ENCODE assay signal across 21 cellular contexts in genomic region chr7:101087334-101088068, GRCh38. TPM values are rescaled to one million over a fixed set of nuclear protein-coding genes. Genes with fewer than 3 reads are reported as not detected.
DNase-seq lines count a peak whose midpoint lies in the region; ATAC-seq and TF ChIP-seq lines count a peak whose summit lies in the region.
"Had no signal": no experiment of that assay in that cellular context is flagged by ENCODE, and none has a peak within 500 bp of the region (broad histone marks: within the 10 kb centered on the region; RNA-seq: fewer than 3 reads in every experiment).

No MANE protein-coding gene starts in this region.

- TF ChIP-seq RAD21 in IMR-90 (IDR thresholded peaks at IDR 0.05; ENCODE audit: low read length): no peak

- no peak overlapping the region for H3K14ac ChIP-seq in IMR-90 (replicated peaks; ENCODE audit: low read depth, low read length)

- H3K4me1 Mint-ChIP-seq in CD4-positive, CD25-positive, alpha-beta regulatory T cell: peaks cover 0 to 50% (median 23%) of the 10 kb centered on the region in 4 donors
- H3K4me1 Mint-ChIP-seq in natural killer cell treated with Interleukin-12 subunit alpha and Interleukin-12 subunit beta and Interleukin-15 and Interleukin-18, amount 100 ng/mL, for 72 hours (ENCODE audit: low read depth in 2 of 2): peaks cover 24 to 35% of the 10 kb centered on the region in 2 donors

- 99% methylated on average over 26 of the region's 45 CpGs; no CpG with 5 or more reads in 1 of the 2 experiments for WGBS in IMR-90 (ENCODE audit: extremely low coverage in 2 of 2, insufficient read length in 1 of 2), 2 experiments
- 90% methylated on average over 19 of the region's 45 CpGs for WGBS in mammary epithelial cell (ENCODE audit: low coverage, missing lambda C conversion rate)

- H3K36me3 ChIP-seq in CD4-positive, CD25-positive, alpha-beta regulatory T cell (ENCODE audit: control insufficient read depth, insufficient read depth, low read length): peaks cover 25% of the 10 kb centered on the region
- H3K36me3 ChIP-seq in IMR-90 (ENCODE audit: control insufficient read depth, insufficient read depth, low read length): peaks cover 37% of the 10 kb centered on the region
- H3K36me3 ChIP-seq in mammary epithelial cell (ENCODE audit: insufficient read depth, low read length): no peaks in the 10 kb centered on the region
- peaks cover 0 to 45% of the 10 kb centered on the region in 2 donors for H3K36me3 ChIP-seq in left lung

- H4K8ac ChIP-seq in IMR-90 (ENCODE audit: low read depth in 2 of 2, low read length in 2 of 2): no peak overlapping the region

- no peak overlapping the region for H2BK120ac ChIP-seq in IMR-90 (ENCODE audit: low read depth, low read length)

- H3K4ac ChIP-seq in IMR-90 (ENCODE audit: low read depth, low read length): peak overlapping the region; percentile 54; the same call in 1 of the 2 replicates

- H2AK5ac ChIP-seq in IMR-90 (ENCODE audit: low read depth, low read length): no peak overlapping the region; the same call in 1 of the 2 replicates

- CTCF ChIA-PET in IMR-90 (lab: Yijun Ruan, JAX): interaction anchor here (0.6 kb wide), 1 partner anchor 394 kb away, joined by 3 read pairs; no protein-coding TSS in a partner anchor
- CTCF ChIA-PET in mammary epithelial cell (lab: Charles Lee; ENCODE audit: low non-redundant PET): no interaction called here

- H3K27me3 ChIP-seq in CD4-positive, CD25-positive, alpha-beta regulatory T cell (ENCODE audit: control insufficient read depth, insufficient read depth, low read length): no peaks in the 10 kb centered on the region
- H3K27me3 ChIP-seq in IMR-90 (ENCODE audit: control insufficient read depth, insufficient read depth, low read length): no peaks in the 10 kb centered on the region
- H3K27me3 ChIP-seq in mammary epithelial cell (ENCODE audit: insufficient read depth, low read length): no peaks in the 10 kb centered on the region
- no peaks in the 10 kb centered on the region for H3K27me3 ChIP-seq in left lung
- H3K27me3 ChIP-seq: BE2C had no signal

- no peak for DNase-seq in CD4-positive, CD25-positive, alpha-beta regulatory T cell
- DNase-seq in IMR-90 (no peak), mammary epithelial cell (no peak), foreskin melanocyte (no peak), HCEC 1CT (no peak), left lung (no peak)
- no peak for DNase-seq in natural killer cell treated with Interleukin-12 subunit alpha and Interleukin-12 subunit beta and Interleukin-15 and Interleukin-18, amount 100 ng/mL, for 72 hours (ENCODE audit: low spot score)
- DNase-seq: activated CD4-positive, alpha-beta T cell treated with anti-CD3 and anti-CD28 coated beads, Interleukin-2, amount 50 U/mL, for 1 hour; activated T-cell treated with anti-CD3 and anti-CD28 coated beads, Interleukin-2, amount 50 U/mL, for 24 hours; BE2C; dermis blood vessel endothelial cell; DMS153; NCI-H1436 treated with DMSO at 0.1 percent for 48 hours; NCI-H2227 treated with DMSO at 0.1 percent for 48 hours; stimulated activated CD8-positive, alpha-beta memory T cell treated with anti-CD3 and anti-CD28 coated beads, Interleukin-4, amount 100 ng/mL, for 48 hours had no signal

- no peak for TF ChIP-seq POLR2A in IMR-90 (IDR thresholded peaks at IDR 0.05; ENCODE audit: low read depth, low read length)

- H2BK15ac ChIP-seq in IMR-90 (ENCODE audit: low read depth, low read length): no peak overlapping the region

- TF ChIP-seq CTCF in IMR-90 (conservative IDR thresholded peaks at IDR 0.05; ENCODE audit: low read depth, low read length) (no peak), mammary epithelial cell (conservative IDR thresholded peaks at IDR 0.05 in 1 of 2, IDR thresholded peaks at IDR 0.05 in 1 of 2; ENCODE audit: extremely low read depth in 1 of 2, insufficient read depth in 1 of 2, low read depth in 1 of 2, low read length in 2 of 2) (no peak), left lung (IDR thresholded peaks at IDR 0.05) (no peak)

- no peak overlapping the region for H3K56ac ChIP-seq in IMR-90 (ENCODE audit: extremely low read depth, insufficient read depth, low read length)

- H3K23ac ChIP-seq in IMR-90 (ENCODE audit: low read depth, low read length): no peak overlapping the region

- no peak for ATAC-seq in CD4-positive, CD25-positive, alpha-beta regulatory T cell (ENCODE audit: low read depth in 2 of 2)
- ATAC-seq in IMR-90 (ENCODE audit: low read depth): no peak
- ATAC-seq in natural killer cell treated with Interleukin-12 subunit alpha and Interleukin-12 subunit beta and Interleukin-15 and Interleukin-18, amount 100 ng/mL, for 72 hours: no peak
- no peak for ATAC-seq in HG03571 (IDR thresholded peaks at IDR 0.05; ENCODE audit: unreplicated experiment)
- ATAC-seq in left lung: no peak
- ATAC-seq: activated naive CD4-positive, alpha-beta T cell treated with anti-CD3 and anti-CD28 coated beads, Interleukin-2, amount 50 U/mL, for 72 hours had no signal

- H3K79me1 ChIP-seq in IMR-90 (ENCODE audit: low read depth in 1 of 2, low read length in 2 of 2): peaks cover 23 to 57% of the 10 kb centered on the region in 2 experiments; a peak in 3 of 4 replicates

- peak overlapping the region; percentile 38 to 99 (median 94) for H3K4me3 Mint-ChIP-seq in CD4-positive, CD25-positive, alpha-beta regulatory T cell
- peak overlapping the region; percentile 20 for H3K4me3 Mint-ChIP-seq in natural killer cell treated with Interleukin-12 subunit alpha and Interleukin-12 subunit beta and Interleukin-15 and Interleukin-18, amount 100 ng/mL, for 72 hours

- H2AK9ac ChIP-seq in IMR-90 (replicated peaks; ENCODE audit: low read depth, low read length, poor library complexity): no peak overlapping the region

- no peak overlapping the region for H4K5ac ChIP-seq in IMR-90 (ENCODE audit: low read depth, low read length)

- H2BK20ac ChIP-seq in IMR-90 (ENCODE audit: low read depth, low read length): no peak overlapping the region

- H3K9ac ChIP-seq in IMR-90 (ENCODE audit: low read depth, low read length) (no peak overlapping the region), mammary epithelial cell (ENCODE audit: insufficient read depth, low read length) (no peak overlapping the region)
- H3K9ac ChIP-seq: parathyroid adenoma had no signal

- H2AFZ ChIP-seq in IMR-90 (replicated peaks; ENCODE audit: low read length, poor library complexity) (no peak overlapping the region), mammary epithelial cell (ENCODE audit: low read depth, low read length) (no peak overlapping the region)
- H2AFZ ChIP-seq: parathyroid adenoma had no signal

- no peak overlapping the region for H3K4me3 ChIP-seq in CD4-positive, CD25-positive, alpha-beta regulatory T cell (ENCODE audit: low read depth, low read length)
- H3K4me3 ChIP-seq in IMR-90 (ENCODE audit: insufficient read depth, low read depth, low read length) (no peak overlapping the region), mammary epithelial cell (replicated peaks in 1 of 3; ENCODE audit: insufficient read depth in 1 of 3, low read depth in 2 of 3, low read length in 3 of 3) (no peak overlapping the region), left lung (peak overlapping the region in 1 of 2 donors; percentile 86)
- H3K4me3 ChIP-seq: smooth muscle cell had no signal

- no peak overlapping the region for H3K18ac ChIP-seq in IMR-90 (ENCODE audit: low read depth, low read length)

- H3K9me3 Mint-ChIP-seq in CD4-positive, CD25-positive, alpha-beta regulatory T cell: peaks cover 0 to 2% (median 0%) of the 10 kb centered on the region in 7 donors
- no peaks in the 10 kb centered on the region for H3K9me3 Mint-ChIP-seq in natural killer cell treated with Interleukin-12 subunit alpha and Interleukin-12 subunit beta and Interleukin-15 and Interleukin-18, amount 100 ng/mL, for 72 hours
- H3K9me3 Mint-ChIP-seq: activated naive CD4-positive, alpha-beta T cell treated with anti-CD3 and anti-CD28 coated beads, Interleukin-2, amount 50 U/mL, for 72 hours; activated T-cell treated with anti-CD3 and anti-CD28 coated beads, Interleukin-2, amount 50 U/mL, for 24 hours had no signal

- H3K9me3 ChIP-seq in CD4-positive, CD25-positive, alpha-beta regulatory T cell (ENCODE audit: control insufficient read depth in 2 of 2, low read length in 2 of 2): no peaks in the 10 kb centered on the region
- H3K9me3 ChIP-seq in IMR-90 (ENCODE audit: control insufficient read depth, insufficient read depth, low read length): no peaks in the 10 kb centered on the region
- no peaks in the 10 kb centered on the region for H3K9me3 ChIP-seq in mammary epithelial cell (replicated peaks; ENCODE audit: insufficient read depth, low read length)
- no peaks in the 10 kb centered on the region for H3K9me3 ChIP-seq in left lung
- H3K9me3 ChIP-seq: BE2C, thoracic aorta had no signal

- in situ Hi-C loops in IMR-90 (cut with MboI; ENCODE audit: low sequenced_read_pairs): no loop called here
- in situ Hi-C loops in mammary epithelial cell (cut with MboI; ENCODE audit: low sequenced_read_pairs in 2 of 2): no loop called here

- intact Hi-C loops in IMR-90 (cut with micrococcal nuclease) (no loop called here), mammary epithelial cell (cut with micrococcal nuclease) (no loop called here), left lung (cut with DNase I) (loop anchor here in 1 of 2 donors (10.0 kb wide), 1 partner anchor 47 kb away; no protein-coding TSS in a partner anchor)

- H3K79me2 ChIP-seq in mammary epithelial cell (ENCODE audit: insufficient read depth, low read length): peaks cover 52% of the 10 kb centered on the region

- H3K4me1 ChIP-seq in CD4-positive, CD25-positive, alpha-beta regulatory T cell (ENCODE audit: control insufficient read depth, insufficient read depth, low read length, poor library complexity, severe bottlenecking): peaks cover 32% of the 10 kb centered on the region
- H3K4me1 ChIP-seq in IMR-90 (ENCODE audit: control insufficient read depth, insufficient read depth, low read length): peaks cover 5% of the 10 kb centered on the region; the same call in 1 of the 2 replicates
- H3K4me1 ChIP-seq in mammary epithelial cell (ENCODE audit: insufficient read depth, low read length): peaks cover 22% of the 10 kb centered on the region
- peaks cover 9 to 52% of the 10 kb centered on the region in 2 donors for H3K4me1 ChIP-seq in left lung
- H3K4me1 ChIP-seq: parathyroid adenoma had no signal

- no peak overlapping the region for H2BK5ac ChIP-seq in IMR-90 (ENCODE audit: low read depth, low read length, poor library complexity, severe bottlenecking)

- H3K27ac ChIP-seq in CD4-positive, CD25-positive, alpha-beta regulatory T cell (ENCODE audit: insufficient read depth, low read length, poor library complexity, severe bottlenecking): no peak overlapping the region
- H3K27ac ChIP-seq in IMR-90 (ENCODE audit: insufficient read depth, low read length) (no peak overlapping the region), mammary epithelial cell (ENCODE audit: insufficient read depth, low read depth, low read length) (no peak overlapping the region), left lung (peak overlapping the region in 1 of 2 donors; percentile 93)
- H3K27ac ChIP-seq: parathyroid adenoma had no signal

- H4K91ac ChIP-seq in IMR-90 (ENCODE audit: insufficient read depth, low read depth, low read length): no peak overlapping the region

- BruUV-seq in IMR-90 (replicated peaks; lab: Mats Ljungman, UMichigan): no TSS peak
- no TSS peak for BruUV-seq in mammary epithelial cell (replicated peaks; lab: Mats Ljungman, UMichigan)

- no peaks in the 10 kb centered on the region for H3K27me3 Mint-ChIP-seq in CD4-positive, CD25-positive, alpha-beta regulatory T cell
- no peaks in the 10 kb centered on the region for H3K27me3 Mint-ChIP-seq in natural killer cell treated with Interleukin-12 subunit alpha and Interleukin-12 subunit beta and Interleukin-15 and Interleukin-18, amount 100 ng/mL, for 72 hours
- H3K27me3 Mint-ChIP-seq: activated T-cell treated with anti-CD3 and anti-CD28 coated beads, Interleukin-2, amount 50 U/mL, for 24 hours; brain had no signal

- POLR2A ChIA-PET in IMR-90 (lab: Charles Lee; ENCODE audit: unreplicated experiment): no interaction called here

- H3K36me3 Mint-ChIP-seq in CD4-positive, CD25-positive, alpha-beta regulatory T cell: peaks cover 7% of the 10 kb centered on the region
- H3K36me3 Mint-ChIP-seq in natural killer cell treated with Interleukin-12 subunit alpha and Interleukin-12 subunit beta and Interleukin-15 and Interleukin-18, amount 100 ng/mL, for 72 hours: peaks cover 7% of the 10 kb centered on the region

- H3K4me2 ChIP-seq in IMR-90 (ENCODE audit: low read depth, low read length) (no peak overlapping the region), mammary epithelial cell (ENCODE audit: insufficient read depth, low read depth, low read length) (peak overlapping the region; percentile 45)

- dilution Hi-C loops in IMR-90 (cut with HindIII; ENCODE audit: low sequenced_read_pairs, unreplicated experiment) (no loop called here), mammary epithelial cell (cut with HindIII; ENCODE audit: low sequenced_read_pairs) (loop anchor here (5.0 kb wide), 2 partner anchors 40 to 70 kb away; partner anchors contain the start of gene SERPINE1)

- H3K27ac Mint-ChIP-seq in CD4-positive, CD25-positive, alpha-beta regulatory T cell: no peak overlapping the region
- H3K27ac Mint-ChIP-seq in natural killer cell treated with Interleukin-12 subunit alpha and Interleukin-12 subunit beta and Interleukin-15 and Interleukin-18, amount 100 ng/mL, for 72 hours: peak overlapping the region in 1 of 2 donors; percentile 98
- H3K27ac Mint-ChIP-seq: brain had no signal

- H4K20me1 ChIP-seq in IMR-90 (ENCODE audit: insufficient read depth, low read length) (no peaks in the 10 kb centered on the region), mammary epithelial cell (ENCODE audit: insufficient read depth, low read length) (no peaks in the 10 kb centered on the region)

- H3K9me1 ChIP-seq in IMR-90 (ENCODE audit: insufficient read depth, low read length): peaks cover 7% of the 10 kb centered on the region

RNA-seq across cellular contexts. Expression of gene TRIM56, which starts 2.2 kb away (rescaled TPM):
- total RNA-seq in CD4-positive, CD25-positive, alpha-beta regulatory T cell: 44.6 TPM
- polyA plus RNA-seq in CD4-positive, CD25-positive, alpha-beta regulatory T cell: 1 to 10 TPM; 3.5 to 7.4 (median 6.3) TPM
- 3.9 and 4.4 TPM in 2 replicates for total RNA-seq in IMR-90 (2012; rRNA removed)
- polyA plus RNA-seq in IMR-90 (2012; rRNA removed): 4.7 and 5.9 TPM in 2 replicates
- 2.7 and 2.9 TPM in 2 replicates for polyA plus RNA-seq in IMR-90 (2012; cell fraction: cytosol; rRNA removed)
- polyA plus RNA-seq in IMR-90 (2012; cell fraction: nucleus; rRNA removed; ENCODE audit: low replicate concordance): 10.6 and 11.6 TPM in 2 replicates
- total RNA-seq in mammary epithelial cell: 10 to 100 TPM; 16.3 to 30.8 TPM
- 3.5 TPM for polyA plus RNA-seq in mammary epithelial cell
- 13.1 TPM for polyA minus RNA-seq in mammary epithelial cell
- total RNA-seq in natural killer cell treated with Interleukin-12 subunit alpha and Interleukin-12 subunit beta and Interleukin-15 and Interleukin-18, amount 100 ng/mL, for 72 hours: 10 to 100 TPM; 54.8 to 73.7 TPM
- total RNA-seq in left lung: 10 to 100 TPM; 42.8 to 55.6 TPM

RNA-seq across cellular contexts. Expression of gene SERPINE1, which starts 39.4 kb away (rescaled TPM):
- 0.39 TPM for total RNA-seq in CD4-positive, CD25-positive, alpha-beta regulatory T cell
- not detected for polyA plus RNA-seq in CD4-positive, CD25-positive, alpha-beta regulatory T cell
- total RNA-seq in IMR-90 (2012; rRNA removed): 1,441 and 1,485 TPM in 2 replicates
- 2,783 and 2,870 TPM in 2 replicates for polyA plus RNA-seq in IMR-90 (2012; rRNA removed)
- polyA plus RNA-seq in IMR-90 (2012; cell fraction: cytosol; rRNA removed): 1,325 and 1,597 TPM in 2 replicates
- polyA plus RNA-seq in IMR-90 (2012; cell fraction: nucleus; rRNA removed; ENCODE audit: low replicate concordance): 924 and 1,074 TPM in 2 replicates
- total RNA-seq in mammary epithelial cell: 100 to 1,000 TPM; 429 to 467 TPM
- polyA plus RNA-seq in mammary epithelial cell: 741 TPM
- polyA minus RNA-seq in mammary epithelial cell: 543 TPM
- total RNA-seq in natural killer cell treated with Interleukin-12 subunit alpha and Interleukin-12 subunit beta and Interleukin-15 and Interleukin-18, amount 100 ng/mL, for 72 hours: not detected
- total RNA-seq in left lung: 10 to 100 TPM; 59.4 to 80.5 TPM

Comparison
In these comparisons a context has a peak if more than half of its experiments do, and no peak if none do; other contexts are left out.
1. RNA of gene SERPINE1, which starts 39.4 kb away (total RNA-seq): 1,441 to 1,485 TPM in IMR-90, 429 to 467 TPM in mammary epithelial cell and 59.4 to 80.5 TPM in left lung; 0.39 TPM in CD4-positive, CD25-positive, alpha-beta regulatory T cell (single experiment) and not detected in natural killer cell treated with Interleukin-12 subunit alpha and Interleukin-12 subunit beta and Interleukin-15 and Interleukin-18, amount 100 ng/mL, for 72 hours; every median in the first group is over 10 times any median in the second.